ENCODE assay signal across 27 cellular contexts in the genomic region with DNA sequence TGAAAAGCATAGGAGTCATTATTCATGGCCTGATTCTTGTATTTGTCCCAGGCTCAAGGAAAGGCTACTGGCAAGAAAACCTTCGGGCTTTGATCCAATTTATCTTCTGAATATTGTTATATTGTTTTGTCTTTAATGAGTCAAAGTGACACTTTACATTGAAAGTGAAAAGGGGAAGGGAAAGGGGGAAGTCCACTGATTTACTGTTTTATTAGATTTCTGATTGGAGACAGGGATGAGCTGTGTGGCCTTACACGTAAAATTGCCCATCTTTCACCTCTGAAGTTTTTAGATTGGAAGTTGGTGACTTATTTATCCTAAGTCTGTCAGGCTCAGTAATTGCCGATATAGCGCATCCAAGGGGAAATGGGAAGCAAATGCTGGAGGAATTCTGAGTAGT.
"Had no signal": no experiment of that assay in that cellular context is flagged by ENCODE, and none has a peak within 500 bp of the region (broad histone marks: within the 10 kb centered on the region; RNA-seq: fewer than 3 reads in every experiment).

No MANE protein-coding gene starts in this region.

- H3K79me2 ChIP-seq: hepatocyte had no signal

- H3K36me3 Mint-ChIP-seq: memory B cell; natural killer cell; stimulated activated memory B cell treated with anti-CD40 and anti-IgM and Interleukin-4, amounts not matched to agents 10 μg/mL and 1 μg/mL and 100 μg/mL, for 72 hours had no signal

- H3K4me1 Mint-ChIP-seq: memory B cell; natural killer cell; stimulated activated memory B cell treated with anti-CD40 and anti-IgM and Interleukin-4, amounts not matched to agents 10 μg/mL and 1 μg/mL and 100 μg/mL, for 72 hours had no signal

- H3K9me3 ChIP-seq: gastrocnemius medialis, ovary, psoas muscle, sigmoid colon, thoracic aorta, upper lobe of right lung, uterus had no signal

- H3K4me3 ChIP-seq: dorsolateral prefrontal cortex, gastrocnemius medialis, heart left ventricle, hepatocyte, lung, ovary, psoas muscle, sigmoid colon, thoracic aorta, tibial nerve, upper lobe of right lung, uterus had no signal

- H3K4me3 Mint-ChIP-seq: memory B cell; natural killer cell; stimulated activated memory B cell treated with anti-CD40 and anti-IgM and Interleukin-4, amounts not matched to agents 10 μg/mL and 1 μg/mL and 100 μg/mL, for 72 hours had no signal

- H3K36me3 ChIP-seq: gastrocnemius medialis, heart left ventricle, ovary, sigmoid colon, thoracic aorta, tibial nerve, upper lobe of right lung, uterus had no signal

- H3K27me3 ChIP-seq: gastrocnemius medialis, heart left ventricle, hepatocyte, ovary, sigmoid colon, tibial nerve, upper lobe of right lung, uterus had no signal

- H3K27me3 Mint-ChIP-seq: memory B cell; stimulated activated memory B cell treated with anti-CD40 and anti-IgM and Interleukin-4, amounts not matched to agents 10 μg/mL and 1 μg/mL and 100 μg/mL, for 72 hours had no signal

- H3K4me1 ChIP-seq: gastrocnemius medialis, heart left ventricle, psoas muscle, sigmoid colon, tibial nerve, upper lobe of right lung, uterus had no signal

- H3K27ac ChIP-seq: dorsolateral prefrontal cortex, epithelial cell of prostate, gastrocnemius medialis, heart left ventricle, hepatocyte, ovary, psoas muscle, sigmoid colon, thoracic aorta, tibial nerve, upper lobe of right lung, uterus had no signal

- H3K4me2 ChIP-seq: hepatocyte had no signal

- ATAC-seq: esophagus mucosa; gastrocnemius medialis; heart left ventricle; left lobe of liver; natural killer cell; psoas muscle; right cardiac atrium; stimulated activated memory B cell treated with anti-CD40 and anti-IgM and Interleukin-4, amounts not matched to agents 10 μg/mL and 1 μg/mL and 100 μg/mL, for 72 hours; stimulated activated naive CD8-positive, alpha-beta T cell treated with anti-CD3 and anti-CD28 coated beads, Interleukin-15, Interleukin-2, amounts not matched to agents 100 U/mL and 50 U/mL, for 24 hours; upper lobe of right lung had no signal

- H2AFZ ChIP-seq: hepatocyte had no signal

- H3K27ac Mint-ChIP-seq: memory B cell; natural killer cell; stimulated activated memory B cell treated with anti-CD40 and anti-IgM and Interleukin-4, amounts not matched to agents 10 μg/mL and 1 μg/mL and 100 μg/mL, for 72 hours had no signal

- DNase-seq: dorsolateral prefrontal cortex; effector CD4-positive, alpha-beta T cell; foreskin fibroblast; gastrocnemius medialis; heart left ventricle; kidney; natural killer cell; occipital lobe; ovary; posterior cingulate gyrus; psoas muscle; right cardiac atrium; sigmoid colon; stimulated activated CD4-positive, alpha-beta T cell treated with anti-CD3 and anti-CD28 coated beads, Interleukin-2, amount 100 ng/mL, for 24 hours; stimulated activated CD4-positive, alpha-beta T cell treated with anti-CD3 and anti-CD28 coated beads, Interleukin-4, amount 100 ng/mL, for 4 hours; stimulated activated naive CD8-positive, alpha-beta T cell treated with anti-CD3 and anti-CD28 coated beads, Interleukin-15, Interleukin-2, amounts not matched to agents 100 U/mL and 50 U/mL, for 24 hours; upper lobe of right lung; uterus had no signal
